In genomic region chr1:38777464-38777957, GRCh38 we compare ENCODE assay signal across 1 cellular context.
TF ChIP-seq lines count a peak whose summit lies in the region.

No MANE protein-coding gene starts in this region.

TF ChIP-seq in K562, 482 proteins besides CTCF, POLR2A, EP300 and RAD21 (continued from another document and continues in another):
- TF ChIP-seq ELK1 (CRISPR knock-in tag; IDR thresholded peaks at IDR 0.05): no peak
- TF ChIP-seq E2F6 (IDR thresholded peaks at IDR 0.05; ENCODE audit: borderline replicate concordance in 1 of 2, extremely low read depth in 1 of 2, insufficient read depth in 1 of 2, insufficient read length in 1 of 2, low read depth in 1 of 2, low read length in 1 of 2, poor library complexity in 1 of 2, severe bottlenecking in 1 of 2): no peak
- TF ChIP-seq FOXA1 (IDR thresholded peaks at IDR 0.05; ENCODE audit: borderline replicate concordance): no peak
- TF ChIP-seq PKNOX1 (IDR thresholded peaks at IDR 0.05): peak; percentile 31; the same call in 1 of the 2 replicates
- TF ChIP-seq MEF2A (IDR thresholded peaks at IDR 0.05; ENCODE audit: control insufficient read depth, low read depth, low read length): no peak
- TF ChIP-seq HNRNPLL (IDR thresholded peaks at IDR 0.05; ENCODE audit: low read depth, low read length, poor library complexity, severe bottlenecking): no peak
- no peak for TF ChIP-seq ZNF316 (IDR thresholded peaks at IDR 0.05)
- no peak for TF ChIP-seq NCOA2 (IDR thresholded peaks at IDR 0.05; ENCODE audit: partially characterized antibody in 2 of 2)
- TF ChIP-seq ZNF445 (CRISPR knock-in tag; IDR thresholded peaks at IDR 0.05; ENCODE audit: low read depth): no peak
- peak; percentile 16; the same call in 1 of the 2 replicates for TF ChIP-seq MYC (IDR thresholded peaks at IDR 0.05; ENCODE audit: low read depth, low read length)
- no peak for TF ChIP-seq MYC (CRISPR knock-in tag; IDR thresholded peaks at IDR 0.05; ENCODE audit: borderline replicate concordance, low read depth)
- no peak for TF ChIP-seq CBX8 (IDR thresholded peaks at IDR 0.05; ENCODE audit: borderline replicate concordance, extremely low read depth, low read depth, low read length, poor library complexity, severe bottlenecking)
- no peak for TF ChIP-seq ZNF561 (CRISPR knock-in tag; conservative IDR thresholded peaks at IDR 0.05)
- no peak for TF ChIP-seq ZKSCAN1 (IDR thresholded peaks at IDR 0.05; ENCODE audit: low read depth, low read length)
- peak; percentile 37; the same call in 1 of the 2 replicates for TF ChIP-seq TRIM28 (IDR thresholded peaks at IDR 0.05)
- TF ChIP-seq CEBPG (CRISPR knock-in tag; IDR thresholded peaks at IDR 0.05): 0 out of 2 replicates have a peak, but pooled peaks have one; percentile 27
- no peak for TF ChIP-seq CEBPG (tag; conservative IDR thresholded peaks at IDR 0.05 in 1 of 2, IDR thresholded peaks at IDR 0.05 in 1 of 2)
- TF ChIP-seq TRIM24 (IDR thresholded peaks at IDR 0.05): peak in 1 of 2 experiments; percentile 53; a peak in 2 of 4 replicates
- no peak for TF ChIP-seq SAP30 (IDR thresholded peaks at IDR 0.05; ENCODE audit: borderline replicate concordance, insufficient read depth, low read depth, low read length, poor library complexity, severe bottlenecking)
- TF ChIP-seq ZSCAN29 (IDR thresholded peaks at IDR 0.05): no peak
- no peak for TF ChIP-seq ZNF77 (CRISPR knock-in tag; IDR thresholded peaks at IDR 0.05)
- TF ChIP-seq GABPB2 (CRISPR knock-in tag; conservative IDR thresholded peaks at IDR 0.05): no peak
- no peak for TF ChIP-seq ARID2 (IDR thresholded peaks at IDR 0.05)
- no peak for TF ChIP-seq MNT (conservative IDR thresholded peaks at IDR 0.05)
- peak; percentile 84 for TF ChIP-seq ZNF384 (IDR thresholded peaks at IDR 0.05; ENCODE audit: low read depth, low read length)
- TF ChIP-seq NEUROD1 (IDR thresholded peaks at IDR 0.05; ENCODE audit: borderline replicate concordance, low read depth, low read length, partially characterized antibody): no peak
- no peak for TF ChIP-seq TAF9B (IDR thresholded peaks at IDR 0.05; ENCODE audit: partially characterized antibody)
- TF ChIP-seq PBX2 (CRISPR knock-in tag; IDR thresholded peaks at IDR 0.05; ENCODE audit: low read depth): no peak
- TF ChIP-seq PBX2 (tag; conservative IDR thresholded peaks at IDR 0.05; ENCODE audit: low read depth): no peak
- no peak for TF ChIP-seq NCOA4 (IDR thresholded peaks at IDR 0.05; ENCODE audit: partially characterized antibody)
- TF ChIP-seq THRB (CRISPR knock-in tag; conservative IDR thresholded peaks at IDR 0.05): no peak
- TF ChIP-seq ZNF764 (CRISPR knock-in tag; IDR thresholded peaks at IDR 0.05; ENCODE audit: low read depth): no peak
- no peak for TF ChIP-seq BRF2 (IDR thresholded peaks at IDR 0.05; ENCODE audit: borderline replicate concordance, insufficient read depth, insufficient read length)
- TF ChIP-seq FOXO4 (CRISPR knock-in tag; IDR thresholded peaks at IDR 0.05): no peak
- no peak for TF ChIP-seq MAFG (tag; conservative IDR thresholded peaks at IDR 0.05)
- 0 out of 2 replicates have a peak, but pooled peaks have one; percentile 33 for TF ChIP-seq ZEB2 (IDR thresholded peaks at IDR 0.05)
- TF ChIP-seq TFE3 (CRISPR knock-in tag; IDR thresholded peaks at IDR 0.05): no peak
- no peak for TF ChIP-seq UBTF (IDR thresholded peaks at IDR 0.05; ENCODE audit: borderline replicate concordance in 1 of 2, low read depth in 2 of 2, low read length in 2 of 2)
- TF ChIP-seq ERF (CRISPR knock-in tag; IDR thresholded peaks at IDR 0.05): no peak
- TF ChIP-seq TARDBP (IDR thresholded peaks at IDR 0.05): no peak
- TF ChIP-seq CBFB (CRISPR knock-in tag; IDR thresholded peaks at IDR 0.05): no peak
- TF ChIP-seq SMARCB1 (IDR thresholded peaks at IDR 0.05; ENCODE audit: insufficient read length, low read depth): no peak
- peak; percentile 56 for TF ChIP-seq CBFA2T2 (conservative IDR thresholded peaks at IDR 0.05)
- no peak for TF ChIP-seq MTA2 (IDR thresholded peaks at IDR 0.05; ENCODE audit: low read depth)
- no peak for TF ChIP-seq U2AF2 (optimal IDR thresholded peaks at IDR 0.05; ENCODE audit: low read depth, low read length)
- TF ChIP-seq ARNT (IDR thresholded peaks at IDR 0.05): peak in 1 of 2 experiments; percentile 88; a peak in 1 of 4 replicates
- no peak for TF ChIP-seq KAT2B (IDR thresholded peaks at IDR 0.05; ENCODE audit: low read depth, low read length)
- TF ChIP-seq RBM34 (IDR thresholded peaks at IDR 0.05; ENCODE audit: borderline replicate concordance, insufficient read depth, low read length): no peak
- TF ChIP-seq MAX (CRISPR knock-in tag; IDR thresholded peaks at IDR 0.05): no peak
- TF ChIP-seq SMARCA4 (IDR thresholded peaks at IDR 0.05): peak; percentile 81
- TF ChIP-seq ZBTB1 (CRISPR knock-in tag; IDR thresholded peaks at IDR 0.05; ENCODE audit: borderline replicate concordance, low read depth): no peak
